In the genomic region with DNA sequence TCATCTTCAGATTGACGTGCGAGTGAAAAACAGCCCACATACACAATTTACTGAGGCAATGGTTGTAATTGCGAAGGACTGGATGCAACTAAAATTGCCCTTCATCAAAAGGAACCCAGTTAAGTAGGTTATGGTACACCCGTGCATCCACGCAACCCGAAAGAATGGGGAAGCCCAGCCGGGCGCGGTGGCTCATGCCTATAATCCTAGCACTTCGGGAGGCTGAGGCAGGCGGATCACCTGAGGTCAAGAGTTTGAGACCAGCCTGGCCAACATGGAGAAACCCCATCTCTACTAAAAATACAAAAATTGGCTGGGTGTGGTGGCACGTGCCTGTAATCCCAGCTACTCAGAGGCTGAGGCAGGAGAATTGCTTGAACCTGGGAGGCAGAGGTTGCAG, we compare ENCODE assay signal across 7 cellular contexts. TPM values are rescaled to one million over a fixed set of nuclear protein-coding genes. Genes with fewer than 3 reads are reported as not detected.
"Had no signal": no experiment of that assay in that cellular context is flagged by ENCODE, and none has a peak within 500 bp of the region (broad histone marks: within the 10 kb centered on the region; RNA-seq: fewer than 3 reads in every experiment).

No MANE protein-coding gene starts in this region.

RNA-seq across cellular contexts. Expression of a gene that starts 50.6 kb away (rescaled TPM):
- total RNA-seq: dermis microvascular lymphatic vessel endothelial cell, left cardiac atrium, left ventricle myocardium superior, lower leg skin, lung microvascular endothelial cell, mesenteric fat pad, myocyte had no signal
